1 cellular context compared by ENCODE assay signal in the genomic region with DNA sequence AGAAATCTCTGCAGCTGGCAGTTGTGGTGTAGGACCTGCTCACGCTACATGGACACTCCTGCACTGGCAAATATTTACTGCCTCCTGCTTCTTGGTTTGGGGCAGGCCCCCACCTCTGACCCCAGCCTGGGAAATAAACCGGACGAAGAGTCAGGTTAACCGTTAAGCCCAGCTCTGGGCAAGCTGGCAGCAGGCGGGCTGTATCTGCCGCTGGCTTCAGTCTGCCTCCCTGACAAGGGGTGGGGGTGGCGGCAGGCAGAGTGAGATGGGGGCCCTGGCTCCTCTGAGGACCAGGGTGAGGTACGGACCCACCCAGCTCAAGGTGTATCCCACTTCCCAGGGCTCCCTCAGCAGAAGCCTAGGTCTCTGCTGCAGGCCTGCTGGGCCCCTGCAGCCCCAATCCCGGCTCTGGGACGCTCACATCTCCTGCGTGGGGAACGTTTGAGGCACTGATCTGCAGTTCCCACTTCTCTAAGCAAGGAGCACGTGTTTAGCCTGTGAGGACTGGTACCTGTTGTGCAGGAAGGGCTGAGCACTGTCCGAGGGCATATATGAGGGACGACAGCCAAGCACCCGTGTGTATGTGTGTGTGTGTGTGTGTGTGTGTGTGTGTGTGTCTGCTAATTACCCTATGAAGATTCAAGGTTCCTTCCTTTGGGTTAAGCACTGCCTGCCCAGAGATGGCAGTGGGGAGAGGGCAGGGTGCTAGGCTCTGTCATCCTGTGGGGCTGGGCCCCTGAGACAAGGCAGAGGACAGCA.
TF ChIP-seq lines count a peak whose summit lies in the region.

No MANE protein-coding gene starts in this region.

TF ChIP-seq in HepG2, 621 proteins besides CTCF, POLR2A, EP300 and RAD21 (continues in another document):
- TF ChIP-seq KAT8 (CRISPR knock-in tag; IDR thresholded peaks at IDR 0.05) (peak; percentile 48), ZNF652 (CRISPR knock-in tag; IDR thresholded peaks at IDR 0.05; ENCODE audit: borderline replicate concordance, low read depth) (peak; percentile 17; the same call in 1 of the 2 replicates), ZNF101 (CRISPR knock-in tag; IDR thresholded peaks at IDR 0.05; ENCODE audit: borderline replicate concordance, low read depth) (no peak), CENPT (CRISPR knock-in tag; IDR thresholded peaks at IDR 0.05; ENCODE audit: low read depth) (no peak), FOXM1 (CRISPR knock-in tag; IDR thresholded peaks at IDR 0.05) (no peak), ETV5 (CRISPR knock-in tag; IDR thresholded peaks at IDR 0.05; ENCODE audit: borderline replicate concordance) (peak; percentile 85), ZNF766 (CRISPR knock-in tag; IDR thresholded peaks at IDR 0.05; ENCODE audit: borderline replicate concordance) (0 out of 2 replicates have a peak, but pooled peaks have one; percentile 39), SSRP1 (CRISPR knock-in tag; IDR thresholded peaks at IDR 0.05) (no peak), ZNF329 (CRISPR knock-in tag; IDR thresholded peaks at IDR 0.05; ENCODE audit: low read depth) (no peak), SOX13 (IDR thresholded peaks at IDR 0.05) (no peak), SOX13 (CRISPR knock-in tag; conservative IDR thresholded peaks at IDR 0.05 in 1 of 2, IDR thresholded peaks at IDR 0.05 in 1 of 2) (peak in 1 of 2 experiments; percentile 59; a peak in 1 of 4 replicates), NFATC3 (CRISPR knock-in tag; IDR thresholded peaks at IDR 0.05) (no peak), ZMAT3 (CRISPR knock-in tag; conservative IDR thresholded peaks at IDR 0.05) (no peak), ZBTB39 (CRISPR knock-in tag; IDR thresholded peaks at IDR 0.05) (0 out of 2 replicates have a peak, but pooled peaks have one; percentile 25), MLLT10 (CRISPR knock-in tag; IDR thresholded peaks at IDR 0.05) (no peak), CENPX (CRISPR knock-in tag; IDR thresholded peaks at IDR 0.05) (no peak), ZFP82 (CRISPR knock-in tag; IDR thresholded peaks at IDR 0.05; ENCODE audit: borderline replicate concordance) (no peak), HNRNPL (IDR thresholded peaks at IDR 0.05; ENCODE audit: low read depth, low read length) (peak; percentile 86), POGZ (CRISPR knock-in tag; IDR thresholded peaks at IDR 0.05) (no peak), ZNF33B (CRISPR knock-in tag; IDR thresholded peaks at IDR 0.05) (no peak), DBP (CRISPR knock-in tag; IDR thresholded peaks at IDR 0.05; ENCODE audit: not compliant biosample characterization) (no peak), MXD1 (CRISPR knock-in tag; IDR thresholded peaks at IDR 0.05) (no peak), RBM39 (IDR thresholded peaks at IDR 0.05; ENCODE audit: low read depth, low read length, poor library complexity, severe bottlenecking) (no peak), CCDC6 (CRISPR knock-in tag; IDR thresholded peaks at IDR 0.05) (peak; percentile 60; the same call in 1 of the 2 replicates), BRD4 (CRISPR knock-in tag; IDR thresholded peaks at IDR 0.05) (peak; percentile 51; the same call in 1 of the 2 replicates), NFIC (IDR thresholded peaks at IDR 0.05; ENCODE audit: low read length) (0 out of 2 replicates have a peak, but pooled peaks have one; percentile 9)
- TF ChIP-seq, protein P1, sequence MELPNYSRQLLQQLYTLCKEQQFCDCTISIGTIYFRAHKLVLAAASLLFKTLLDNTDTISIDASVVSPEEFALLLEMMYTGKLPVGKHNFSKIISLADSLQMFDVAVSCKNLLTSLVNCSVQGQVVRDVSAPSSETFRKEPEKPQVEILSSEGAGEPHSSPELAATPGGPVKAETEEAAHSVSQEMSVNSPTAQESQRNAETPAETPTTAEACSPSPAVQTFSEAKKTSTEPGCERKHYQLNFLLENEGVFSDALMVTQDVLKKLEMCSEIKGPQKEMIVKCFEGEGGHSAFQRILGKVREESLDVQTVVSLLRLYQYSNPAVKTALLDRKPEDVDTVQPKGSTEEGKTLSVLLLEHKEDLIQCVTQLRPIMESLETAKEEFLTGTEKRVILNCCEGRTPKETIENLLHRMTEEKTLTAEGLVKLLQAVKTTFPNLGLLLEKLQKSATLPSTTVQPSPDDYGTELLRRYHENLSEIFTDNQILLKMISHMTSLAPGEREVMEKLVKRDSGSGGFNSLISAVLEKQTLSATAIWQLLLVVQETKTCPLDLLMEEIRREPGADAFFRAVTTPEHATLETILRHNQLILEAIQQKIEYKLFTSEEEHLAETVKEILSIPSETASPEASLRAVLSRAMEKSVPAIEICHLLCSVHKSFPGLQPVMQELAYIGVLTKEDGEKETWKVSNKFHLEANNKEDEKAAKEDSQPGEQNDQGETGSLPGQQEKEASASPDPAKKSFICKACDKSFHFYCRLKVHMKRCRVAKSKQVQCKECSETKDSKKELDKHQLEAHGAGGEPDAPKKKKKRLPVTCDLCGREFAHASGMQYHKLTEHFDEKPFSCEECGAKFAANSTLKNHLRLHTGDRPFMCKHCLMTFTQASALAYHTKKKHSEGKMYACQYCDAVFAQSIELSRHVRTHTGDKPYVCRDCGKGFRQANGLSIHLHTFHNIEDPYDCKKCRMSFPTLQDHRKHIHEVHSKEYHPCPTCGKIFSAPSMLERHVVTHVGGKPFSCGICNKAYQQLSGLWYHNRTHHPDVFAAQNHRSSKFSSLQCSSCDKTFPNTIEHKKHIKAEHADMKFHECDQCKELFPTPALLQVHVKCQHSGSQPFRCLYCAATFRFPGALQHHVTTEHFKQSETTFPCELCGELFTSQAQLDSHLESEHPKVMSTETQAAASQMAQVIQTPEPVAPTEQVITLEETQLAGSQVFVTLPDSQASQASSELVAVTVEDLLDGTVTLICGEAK (IDR thresholded peaks at IDR 0.05), result no peak
- TF ChIP-seq, protein P1 (CRISPR knock-in tag; IDR thresholded peaks at IDR 0.05), result no peak
- TF ChIP-seq, protein P2, sequence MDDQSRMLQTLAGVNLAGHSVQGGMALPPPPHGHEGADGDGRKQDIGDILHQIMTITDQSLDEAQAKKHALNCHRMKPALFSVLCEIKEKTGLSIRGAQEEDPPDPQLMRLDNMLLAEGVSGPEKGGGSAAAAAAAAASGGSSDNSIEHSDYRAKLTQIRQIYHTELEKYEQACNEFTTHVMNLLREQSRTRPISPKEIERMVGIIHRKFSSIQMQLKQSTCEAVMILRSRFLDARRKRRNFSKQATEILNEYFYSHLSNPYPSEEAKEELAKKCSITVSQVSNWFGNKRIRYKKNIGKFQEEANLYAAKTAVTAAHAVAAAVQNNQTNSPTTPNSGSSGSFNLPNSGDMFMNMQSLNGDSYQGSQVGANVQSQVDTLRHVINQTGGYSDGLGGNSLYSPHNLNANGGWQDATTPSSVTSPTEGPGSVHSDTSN (CRISPR knock-in tag; IDR thresholded peaks at IDR 0.05; ENCODE audit: borderline replicate concordance), result no peak
- TF ChIP-seq, protein P3, sequence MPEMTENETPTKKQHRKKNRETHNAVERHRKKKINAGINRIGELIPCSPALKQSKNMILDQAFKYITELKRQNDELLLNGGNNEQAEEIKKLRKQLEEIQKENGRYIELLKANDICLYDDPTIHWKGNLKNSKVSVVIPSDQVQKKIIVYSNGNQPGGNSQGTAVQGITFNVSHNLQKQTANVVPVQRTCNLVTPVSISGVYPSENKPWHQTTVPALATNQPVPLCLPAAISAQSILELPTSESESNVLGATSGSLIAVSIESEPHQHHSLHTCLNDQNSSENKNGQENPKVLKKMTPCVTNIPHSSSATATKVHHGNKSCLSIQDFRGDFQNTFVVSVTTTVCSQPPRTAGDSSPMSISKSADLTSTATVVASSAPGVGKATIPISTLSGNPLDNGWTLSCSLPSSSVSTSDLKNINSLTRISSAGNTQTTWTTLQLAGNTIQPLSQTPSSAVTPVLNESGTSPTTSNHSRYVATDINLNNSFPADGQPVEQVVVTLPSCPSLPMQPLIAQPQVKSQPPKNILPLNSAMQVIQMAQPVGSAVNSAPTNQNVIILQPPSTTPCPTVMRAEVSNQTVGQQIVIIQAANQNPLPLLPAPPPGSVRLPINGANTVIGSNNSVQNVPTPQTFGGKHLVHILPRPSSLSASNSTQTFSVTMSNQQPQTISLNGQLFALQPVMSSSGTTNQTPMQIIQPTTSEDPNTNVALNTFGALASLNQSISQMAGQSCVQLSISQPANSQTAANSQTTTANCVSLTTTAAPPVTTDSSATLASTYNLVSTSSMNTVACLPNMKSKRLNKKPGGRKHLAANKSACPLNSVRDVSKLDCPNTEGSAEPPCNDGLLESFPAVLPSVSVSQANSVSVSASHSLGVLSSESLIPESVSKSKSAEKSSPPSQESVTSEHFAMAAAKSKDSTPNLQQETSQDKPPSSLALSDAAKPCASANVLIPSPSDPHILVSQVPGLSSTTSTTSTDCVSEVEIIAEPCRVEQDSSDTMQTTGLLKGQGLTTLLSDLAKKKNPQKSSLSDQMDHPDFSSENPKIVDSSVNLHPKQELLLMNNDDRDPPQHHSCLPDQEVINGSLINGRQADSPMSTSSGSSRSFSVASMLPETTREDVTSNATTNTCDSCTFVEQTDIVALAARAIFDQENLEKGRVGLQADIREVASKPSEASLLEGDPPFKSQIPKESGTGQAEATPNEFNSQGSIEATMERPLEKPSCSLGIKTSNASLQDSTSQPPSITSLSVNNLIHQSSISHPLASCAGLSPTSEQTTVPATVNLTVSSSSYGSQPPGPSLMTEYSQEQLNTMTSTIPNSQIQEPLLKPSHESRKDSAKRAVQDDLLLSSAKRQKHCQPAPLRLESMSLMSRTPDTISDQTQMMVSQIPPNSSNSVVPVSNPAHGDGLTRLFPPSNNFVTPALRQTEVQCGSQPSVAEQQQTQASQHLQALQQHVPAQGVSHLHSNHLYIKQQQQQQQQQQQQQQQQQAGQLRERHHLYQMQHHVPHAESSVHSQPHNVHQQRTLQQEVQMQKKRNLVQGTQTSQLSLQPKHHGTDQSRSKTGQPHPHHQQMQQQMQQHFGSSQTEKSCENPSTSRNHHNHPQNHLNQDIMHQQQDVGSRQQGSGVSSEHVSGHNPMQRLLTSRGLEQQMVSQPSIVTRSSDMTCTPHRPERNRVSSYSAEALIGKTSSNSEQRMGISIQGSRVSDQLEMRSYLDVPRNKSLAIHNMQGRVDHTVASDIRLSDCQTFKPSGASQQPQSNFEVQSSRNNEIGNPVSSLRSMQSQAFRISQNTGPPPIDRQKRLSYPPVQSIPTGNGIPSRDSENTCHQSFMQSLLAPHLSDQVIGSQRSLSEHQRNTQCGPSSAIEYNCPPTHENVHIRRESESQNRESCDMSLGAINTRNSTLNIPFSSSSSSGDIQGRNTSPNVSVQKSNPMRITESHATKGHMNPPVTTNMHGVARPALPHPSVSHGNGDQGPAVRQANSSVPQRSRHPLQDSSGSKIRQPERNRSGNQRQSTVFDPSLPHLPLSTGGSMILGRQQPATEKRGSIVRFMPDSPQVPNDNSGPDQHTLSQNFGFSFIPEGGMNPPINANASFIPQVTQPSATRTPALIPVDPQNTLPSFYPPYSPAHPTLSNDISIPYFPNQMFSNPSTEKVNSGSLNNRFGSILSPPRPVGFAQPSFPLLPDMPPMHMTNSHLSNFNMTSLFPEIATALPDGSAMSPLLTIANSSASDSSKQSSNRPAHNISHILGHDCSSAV (CRISPR knock-in tag; IDR thresholded peaks at IDR 0.05; ENCODE audit: borderline replicate concordance), result no peak
